In genomic region chr15:27479232-27480140, GRCh38 we compare ENCODE assay signal across 14 cellular contexts.
DNase-seq lines count a peak whose midpoint lies in the region; ATAC-seq and TF ChIP-seq lines count a peak whose summit lies in the region.
"Had no signal": no experiment of that assay in that cellular context is flagged by ENCODE, and none has a peak within 500 bp of the region (broad histone marks: within the 10 kb centered on the region; RNA-seq: fewer than 3 reads in every experiment).

No MANE protein-coding gene starts in this region.

- 63 to 66% methylated on average over 4 of the region's 4 CpGs for WGBS in thyroid gland, 2 donors
- 80 to 100% methylated on average over 1 to 4 of the region's 4 CpGs for WGBS in transverse colon (ENCODE audit: low coverage in 1 of 2), 2 donors

- no peaks in the 10 kb centered on the region for H3K27me3 Mint-ChIP-seq in activated T-helper 17 cell treated with anti-CD3 and anti-CD28 coated beads, Interleukin-2, amount 50 U/mL, for 72 hours
- H3K27me3 Mint-ChIP-seq: activated CD8-positive, alpha-beta T cell treated with anti-CD3 and anti-CD28 coated beads for 36 hours; CD4-positive, alpha-beta memory T cell had no signal

- no peak for TF ChIP-seq POLR2A in thyroid gland (IDR thresholded peaks at IDR 0.05)
- no peak for TF ChIP-seq POLR2A in transverse colon (IDR thresholded peaks at IDR 0.05)

- no peaks in the 10 kb centered on the region for H3K36me3 Mint-ChIP-seq in activated T-helper 17 cell treated with anti-CD3 and anti-CD28 coated beads, Interleukin-2, amount 50 U/mL, for 72 hours (ENCODE audit: low read depth)
- H3K36me3 Mint-ChIP-seq: CD4-positive, alpha-beta memory T cell had no signal

- H3K36me3 ChIP-seq in thyroid gland (no peaks in the 10 kb centered on the region), transverse colon (no peaks in the 10 kb centered on the region)

- no peaks in the 10 kb centered on the region for H3K27me3 ChIP-seq in thyroid gland
- no peaks in the 10 kb centered on the region for H3K27me3 ChIP-seq in transverse colon

- in situ Hi-C loops in transverse colon (cut with MboI; ENCODE audit: low pct_ligation_motif_present in 1 of 4, low pct_unique_long_range_greater_than_20kb in 1 of 4, low sequenced_read_pairs in 3 of 4) = no loop called here

- H3K4me1 ChIP-seq in thyroid gland (no peaks in the 10 kb centered on the region), transverse colon (no peaks in the 10 kb centered on the region)

- H3K9me3 ChIP-seq in thyroid gland (no peaks in the 10 kb centered on the region), transverse colon (peaks cover 0 to 5% of the 10 kb centered on the region in 2 donors)

- H3K4me3 ChIP-seq in thyroid gland (replicated peaks in 1 of 3) (no peak overlapping the region), transverse colon (no peak overlapping the region)

- DNase-seq in NCI-H2029 (lab: John Stamatoyannopoulos, UW) (peak; percentile 19), NCI-H2029 treated with DMSO at 0.1 percent for 48 hours (lab: John Stamatoyannopoulos, UW) (no peak), NCI-H2196 (lab: John Stamatoyannopoulos, UW; ENCODE audit: unreplicated experiment) (peak; percentile 64), epithelial cell of prostate (ENCODE audit: low read depth, low spot score) (peak; percentile 80), thyroid gland (peak; percentile 47 to 56), transverse colon (no peak)
- DNase-seq: activated CD8-positive, alpha-beta T cell treated with anti-CD3 and anti-CD28 coated beads for 36 hours; activated gamma-delta T cell treated with Interleukin-2 at 50 U/mL for 16 hours; stimulated activated CD4-positive, alpha-beta T cell treated with anti-CD3 and anti-CD28 coated beads, Interleukin-2, amount 100 ng/mL, for 24 hours had no signal

- H3K4me3 Mint-ChIP-seq in activated T-helper 17 cell treated with anti-CD3 and anti-CD28 coated beads, Interleukin-2, amount 50 U/mL, for 72 hours = no peak overlapping the region
- H3K4me3 Mint-ChIP-seq: activated CD8-positive, alpha-beta T cell treated with anti-CD3 and anti-CD28 coated beads for 36 hours; CD4-positive, alpha-beta memory T cell; nephron had no signal

- TF ChIP-seq EP300 in transverse colon (IDR thresholded peaks at IDR 0.05; ENCODE audit: low read depth) = no peak

- H3K4me1 Mint-ChIP-seq in activated T-helper 17 cell treated with anti-CD3 and anti-CD28 coated beads, Interleukin-2, amount 50 U/mL, for 72 hours = no peaks in the 10 kb centered on the region
- H3K4me1 Mint-ChIP-seq: CD4-positive, alpha-beta memory T cell; nephron had no signal

- no peak for TF ChIP-seq CTCF in thyroid gland (IDR thresholded peaks at IDR 0.05)
- no peak for TF ChIP-seq CTCF in transverse colon (IDR thresholded peaks at IDR 0.05)

- H3K27ac ChIP-seq in epithelial cell of prostate (peak overlapping the region; percentile 48), thyroid gland (no peak overlapping the region), transverse colon (no peak overlapping the region)
- H3K27ac ChIP-seq: 22Rv1 had no signal

- intact Hi-C loops in thyroid gland (cut with DNase I) (loop anchor here (10.0 kb wide), 1 partner anchor 65 kb away; no protein-coding TSS in a partner anchor), transverse colon (cut with DNase I; ENCODE audit: low total_unique reads) (no loop called here)

- peaks cover 4% of the 10 kb centered on the region for H3K9me3 Mint-ChIP-seq in activated T-helper 17 cell treated with anti-CD3 and anti-CD28 coated beads, Interleukin-2, amount 50 U/mL, for 72 hours

- no peak overlapping the region for H3K27ac Mint-ChIP-seq in activated T-helper 17 cell treated with anti-CD3 and anti-CD28 coated beads, Interleukin-2, amount 50 U/mL, for 72 hours
- H3K27ac Mint-ChIP-seq: activated CD8-positive, alpha-beta T cell treated with anti-CD3 and anti-CD28 coated beads for 36 hours; nephron had no signal

- ATAC-seq in GM21717 (IDR thresholded peaks at IDR 0.05; ENCODE audit: unreplicated experiment) = no peak
- no peak for ATAC-seq in activated T-helper 17 cell treated with anti-CD3 and anti-CD28 coated beads, Interleukin-2, amount 50 U/mL, for 72 hours (replicated peaks)
- ATAC-seq: activated CD8-positive, alpha-beta T cell treated with anti-CD3 and anti-CD28 coated beads for 36 hours had no signal

Comparison
In these comparisons a context has a peak if more than half of its experiments do, and no peak if none do; other contexts are left out.
1. DNase-seq: peak in NCI-H2029 (single experiment), NCI-H2196 (single experiment), epithelial cell of prostate (single experiment) and thyroid gland (2 of 2); none in NCI-H2029 treated with DMSO at 0.1 percent for 48 hours (single experiment) and transverse colon (single experiment).